Comparison of ENCODE assay signal across 36 cellular contexts in the genomic region with DNA sequence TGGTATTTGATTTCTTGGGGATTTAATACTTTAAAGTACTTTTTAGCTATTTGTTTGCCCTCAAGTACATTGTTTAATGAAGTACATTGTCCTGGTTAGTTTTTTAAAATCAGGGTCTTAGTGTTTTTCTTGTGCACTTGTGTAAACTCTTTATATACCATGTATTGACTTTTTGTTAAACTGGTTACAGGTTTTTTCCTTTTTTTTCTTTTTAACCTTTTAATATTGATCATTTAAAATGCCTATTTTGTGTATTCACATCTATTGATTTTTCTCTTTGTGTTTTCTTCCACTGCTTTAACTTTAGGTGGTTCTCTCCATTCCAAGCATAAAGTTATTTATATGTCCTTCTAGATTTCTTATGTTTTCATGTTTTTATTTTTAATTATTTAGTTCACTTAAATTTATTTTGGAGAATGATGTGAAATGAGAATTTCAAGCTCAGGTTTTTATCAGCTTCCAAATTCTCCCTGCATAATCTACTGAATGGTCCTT.
A peak's percentile ranks its signal among the peaks of the same experiment; 100 is the strongest.
DNase-seq lines count a peak whose midpoint lies in the region; ATAC-seq, FAIRE-seq and TF ChIP-seq lines count a peak whose summit lies in the region.
"Had no signal": no experiment of that assay in that cellular context is flagged by ENCODE, and none has a peak within 500 bp of the region (broad histone marks: within the 10 kb centered on the region; RNA-seq: fewer than 3 reads in every experiment).

No MANE protein-coding gene starts in this region.

- H2AK5ac ChIP-seq in H9 (ENCODE audit: insufficient read length, low read length) = no peak overlapping the region

- no peak overlapping the region for H4K91ac ChIP-seq in H9 (ENCODE audit: insufficient read length, low read depth, low read length)

- H3K4me1 ChIP-seq in GM23338 (ENCODE audit: insufficient read depth) (no peaks in the 10 kb centered on the region), H9 (ENCODE audit: insufficient read depth, low read length) (no peaks in the 10 kb centered on the region; the same call in 1 of the 2 replicates), pancreas (no peaks in the 10 kb centered on the region)
- H3K4me1 ChIP-seq: A549; BE2C; BLaER1; BLaER1 treated with 17β-estradiol and CSF1 and Interleukin-3, amounts not matched to agents 10 nM and 100 nM; Caco-2 had no signal

- H3K27ac Mint-ChIP-seq in GM23338 (no peak overlapping the region), H9 (no peak overlapping the region)
- H3K27ac Mint-ChIP-seq in activated CD8-positive, alpha-beta T cell treated with anti-CD3 and anti-CD28 coated beads for 36 hours = no peak overlapping the region
- H3K27ac Mint-ChIP-seq: B cell; CD14-positive monocyte; CD4-positive, alpha-beta memory T cell; CD4-positive, alpha-beta T cell; CD4-positive, CD25-positive, alpha-beta regulatory T cell; CD8-positive, alpha-beta memory T cell; CD8-positive, alpha-beta T cell had no signal

- no peaks in the 10 kb centered on the region for H3K9me3 ChIP-seq in H9 (ENCODE audit: control insufficient read depth, low read depth, low read length)
- no peaks in the 10 kb centered on the region for H3K9me3 ChIP-seq in pancreas
- H3K9me3 ChIP-seq: A549; BE2C; BLaER1; BLaER1 treated with 17β-estradiol and CSF1 and Interleukin-3, amounts not matched to agents 10 nM and 100 nM; Caco-2 had no signal

- H3K23me2 ChIP-seq in H9 (ENCODE audit: insufficient read length, low read depth, low read length, poor library complexity, severe bottlenecking) = no peaks in the 10 kb centered on the region

- H2BK120ac ChIP-seq in H9 (ENCODE audit: low read depth, low read length, poor library complexity, severe bottlenecking) = no peak overlapping the region

- no peak overlapping the region for H3K4ac ChIP-seq in H9 (ENCODE audit: low read depth, low read length)

- peaks cover 2% of the 10 kb centered on the region for H3K27me3 Mint-ChIP-seq in GM23338 (ENCODE audit: insufficient read depth, low read depth, poor library complexity)
- peaks cover 13% of the 10 kb centered on the region for H3K27me3 Mint-ChIP-seq in activated CD8-positive, alpha-beta T cell treated with anti-CD3 and anti-CD28 coated beads for 36 hours
- no peaks in the 10 kb centered on the region for H3K27me3 Mint-ChIP-seq in H9 (ENCODE audit: low read depth)
- H3K27me3 Mint-ChIP-seq: CD4-positive, CD25-positive, alpha-beta regulatory T cell had no signal

- TF ChIP-seq CTCF in GM23338 (conservative IDR thresholded peaks at IDR 0.05; ENCODE audit: low read depth in 2 of 2) (no peak), H9 (conservative IDR thresholded peaks at IDR 0.05) (no peak), pancreas (IDR thresholded peaks at IDR 0.05) (no peak)
- TF ChIP-seq CTCF in activated CD8-positive, alpha-beta T cell treated with anti-CD3 and anti-CD28 coated beads for 36 hours (IDR thresholded peaks at IDR 0.05) = no peak

- H3K56ac ChIP-seq in H9 (ENCODE audit: insufficient read length, low read depth, low read length) = no peak overlapping the region

- H3K27ac ChIP-seq in GM23338 (ENCODE audit: low read depth) (no peak overlapping the region), H9 (ENCODE audit: insufficient read length, low read depth, low read length) (no peak overlapping the region), pancreas (no peak overlapping the region)
- H3K27ac ChIP-seq: 22Rv1; A549; BLaER1; BLaER1 treated with 17β-estradiol and CSF1 and Interleukin-3, amounts not matched to agents 10 nM and 100 nM; C4-2B had no signal

- no peak overlapping the region for H3T11ph ChIP-seq in H9 (ENCODE audit: low read length)

- H3K9me3 Mint-ChIP-seq in GM23338 (peaks cover 4% of the 10 kb centered on the region; the same call in 2 of the 3 replicates), H9 (no peaks in the 10 kb centered on the region)
- no peaks in the 10 kb centered on the region for H3K9me3 Mint-ChIP-seq in activated CD8-positive, alpha-beta T cell treated with anti-CD3 and anti-CD28 coated beads for 36 hours
- H3K9me3 Mint-ChIP-seq: CD8-positive, alpha-beta T cell had no signal

- H3K79me1 ChIP-seq in H9 (ENCODE audit: insufficient read depth, low read depth, low read length, poor library complexity, severe bottlenecking) = no peaks in the 10 kb centered on the region

- H3K4me1 Mint-ChIP-seq in GM23338 = peaks cover 3% of the 10 kb centered on the region
- no peaks in the 10 kb centered on the region for H3K4me1 Mint-ChIP-seq in activated CD8-positive, alpha-beta T cell treated with anti-CD3 and anti-CD28 coated beads for 36 hours (ENCODE audit: low read depth)
- H3K4me1 Mint-ChIP-seq in H9 = peaks cover 0 to 2% of the 10 kb centered on the region in 2 experiments; a peak in 1 of 4 replicates
- H3K4me1 Mint-ChIP-seq: B cell; CD14-positive monocyte; CD4-positive, alpha-beta memory T cell; CD4-positive, CD25-positive, alpha-beta regulatory T cell; CD8-positive, alpha-beta memory T cell had no signal

- no peaks in the 10 kb centered on the region for H4K20me1 ChIP-seq in GM23338 (replicated peaks; ENCODE audit: insufficient read depth)
- no peaks in the 10 kb centered on the region for H4K20me1 ChIP-seq in H9 (ENCODE audit: control insufficient read depth, insufficient read depth, insufficient read length)
- H4K20me1 ChIP-seq: BLaER1; BLaER1 treated with 17β-estradiol and CSF1 and Interleukin-3, amounts not matched to agents 10 nM and 100 nM had no signal

- ATAC-seq in GM23338 (no peak), GM21737 (IDR thresholded peaks at IDR 0.05; ENCODE audit: unreplicated experiment) (no peak), pancreas (no peak)
- no peak for ATAC-seq in activated CD8-positive, alpha-beta T cell treated with anti-CD3 and anti-CD28 coated beads for 36 hours
- ATAC-seq: A549; CD8-positive, alpha-beta T cell had no signal

- H3K4me2 ChIP-seq in GM23338 (no peak overlapping the region), H9 (ENCODE audit: insufficient read depth, insufficient read length, low read length) (no peak overlapping the region)
- H3K4me2 ChIP-seq: A549; BLaER1; BLaER1 treated with 17β-estradiol and CSF1 and Interleukin-3, amounts not matched to agents 10 nM and 100 nM had no signal

- no peak overlapping the region for H2BK12ac ChIP-seq in H9 (ENCODE audit: insufficient read length, low read depth, low read length)

- FAIRE-seq in A204.1 (lab: Jason Lieb, UNC) (peak; percentile 40), frontal cortex (lab: Jason Lieb, UNC) (peak; percentile 3), pancreas (lab: Jason Lieb, UNC) (no peak)
- FAIRE-seq: A549, D721Med had no signal

- no peaks in the 10 kb centered on the region; the same call in 2 of the 3 replicates for H3K36me3 Mint-ChIP-seq in GM23338 (ENCODE audit: low read depth)
- H3K36me3 Mint-ChIP-seq in activated CD8-positive, alpha-beta T cell treated with anti-CD3 and anti-CD28 coated beads for 36 hours (ENCODE audit: low read depth) = no peaks in the 10 kb centered on the region
- no peaks in the 10 kb centered on the region for H3K36me3 Mint-ChIP-seq in H9 (ENCODE audit: insufficient read depth in 1 of 3, low read depth in 3 of 3)
- H3K36me3 Mint-ChIP-seq: CD14-positive monocyte; CD4-positive, CD25-positive, alpha-beta regulatory T cell; CD8-positive, alpha-beta memory T cell; CD8-positive, alpha-beta T cell had no signal

- no peak overlapping the region for H4K8ac ChIP-seq in H9 (replicated peaks; ENCODE audit: insufficient read length, low read depth, low read length)

- 0 out of 2 replicates have a peak overlapping the region, but pooled peaks have one; percentile 67 for H2AFZ ChIP-seq in GM23338
- H2AFZ ChIP-seq in H9 (ENCODE audit: low read length) = no peak overlapping the region

- POLR2A ChIA-PET in activated CD8-positive, alpha-beta T cell treated with anti-CD3 and anti-CD28 coated beads for 36 hours (lab: Charles Lee) = no interaction called here

- H3K4me3 Mint-ChIP-seq in GM23338 (no peak overlapping the region), H9 (no peak overlapping the region)
- H3K4me3 Mint-ChIP-seq in activated CD8-positive, alpha-beta T cell treated with anti-CD3 and anti-CD28 coated beads for 36 hours = no peak overlapping the region
- H3K4me3 Mint-ChIP-seq: B cell; CD14-positive monocyte; CD4-positive, alpha-beta memory T cell; CD4-positive, alpha-beta T cell; CD4-positive, CD25-positive, alpha-beta regulatory T cell; CD8-positive, alpha-beta memory T cell; CD8-positive, alpha-beta T cell had no signal

- H3K79me2 ChIP-seq in GM23338 (replicated peaks; ENCODE audit: insufficient read depth) (no peaks in the 10 kb centered on the region), H9 (ENCODE audit: insufficient read depth, low read length) (no peaks in the 10 kb centered on the region)

- H3K18ac ChIP-seq in H9 (ENCODE audit: insufficient read length, low read depth, low read length) = no peak overlapping the region

- no peaks in the 10 kb centered on the region for H3F3A ChIP-seq in GM23338 (replicated peaks; ENCODE audit: low read depth)

- peaks cover 4% of the 10 kb centered on the region; the same call in 1 of the 2 replicates for H3K9me2 ChIP-seq in GM23338 (ENCODE audit: insufficient read depth)

- no peak overlapping the region for H3K23ac ChIP-seq in H9 (ENCODE audit: insufficient read length, low read depth, low read length)

- intact Hi-C loops in activated CD8-positive, alpha-beta T cell treated with anti-CD3 and anti-CD28 coated beads for 36 hours (cut with micrococcal nuclease) = no loop called here
- intact Hi-C loops in pancreas (cut with DNase I) = no loop called here

- DNase-seq in GM23338 (ENCODE audit: low spot score) (no peak), SK-N-DZ (ENCODE audit: low spot score) (peak; percentile 90), frontal cortex (ENCODE audit: low spot score in 2 of 2) (no peak), H9 (no peak), pancreas (no peak)
- DNase-seq in activated CD8-positive, alpha-beta T cell treated with anti-CD3 and anti-CD28 coated beads for 36 hours = no peak
- DNase-seq: 8988T; ACHN; AML-193; BE2C; C1 segment of cervical spinal cord; Caco-2; Calu3; CD4-positive, alpha-beta memory T cell; CD4-positive, alpha-beta T cell; CD4-positive, CD25-positive, alpha-beta regulatory T cell; CD8-positive, alpha-beta memory T cell; CD8-positive, alpha-beta T cell; COR-L47; DMS 273 treated with DMSO at 0.1 percent for 48 hours; DMS153; DMS53; DMS79; DMS79 treated with DMSO at 0.1 percent for 48 hours; DND-41; EL had no signal

- H2BK5ac ChIP-seq in H9 (ENCODE audit: insufficient read length, low read length) = no peak overlapping the region

- H3K27me3 ChIP-seq in GM23338 (ENCODE audit: insufficient read depth) (no peaks in the 10 kb centered on the region), H9 (ENCODE audit: insufficient read depth, low read length) (no peaks in the 10 kb centered on the region), pancreas (peaks cover 0 to 3% (median 0%) of the 10 kb centered on the region in 4 donors)
- H3K27me3 ChIP-seq: BE2C; BLaER1; BLaER1 treated with 17β-estradiol and CSF1 and Interleukin-3, amounts not matched to agents 10 nM and 100 nM had no signal

- H3K14ac ChIP-seq in H9 (ENCODE audit: insufficient read depth, low read length) = no peak overlapping the region

- H4K5ac ChIP-seq in H9 (ENCODE audit: insufficient read length, low read depth, low read length) = no peak overlapping the region

- H3K4me3 ChIP-seq in GM23338 (no peak overlapping the region), pancreas (no peak overlapping the region)
- H3K4me3 ChIP-seq: A549; BLaER1; BLaER1 treated with 17β-estradiol and CSF1 and Interleukin-3, amounts not matched to agents 10 nM and 100 nM had no signal

- no peak overlapping the region for H3K9ac ChIP-seq in H9 (ENCODE audit: extremely low read depth, insufficient read length, low read length)
- H3K9ac ChIP-seq: BLaER1; BLaER1 treated with 17β-estradiol and CSF1 and Interleukin-3, amounts not matched to agents 10 nM and 100 nM had no signal

- CTCF ChIA-PET in activated CD8-positive, alpha-beta T cell treated with anti-CD3 and anti-CD28 coated beads for 36 hours (lab: Charles Lee) = no interaction called here

- H3K36me3 ChIP-seq in GM23338 (ENCODE audit: insufficient read depth) (no peaks in the 10 kb centered on the region), pancreas (no peaks in the 10 kb centered on the region)
- H3K36me3 ChIP-seq: BE2C; BLaER1; BLaER1 treated with 17β-estradiol and CSF1 and Interleukin-3, amounts not matched to agents 10 nM and 100 nM had no signal

- H2BK15ac ChIP-seq in H9 (ENCODE audit: low read depth, low read length) = no peak overlapping the region

- no peak overlapping the region for H2BK20ac ChIP-seq in H9 (ENCODE audit: low read depth, low read length, poor library complexity, severe bottlenecking)
